Comparison of ENCODE assay signal across 11 cellular contexts in genomic region chr15:41791970-41792637, GRCh38. TPM values are rescaled to one million over a fixed set of nuclear protein-coding genes. Genes with fewer than 3 reads are reported as not detected.
DNase-seq lines count a peak whose midpoint lies in the region; ATAC-seq and TF ChIP-seq lines count a peak whose summit lies in the region.
"Had no signal": no experiment of that assay in that cellular context is flagged by ENCODE, and none has a peak within 500 bp of the region (broad histone marks: within the 10 kb centered on the region; RNA-seq: fewer than 3 reads in every experiment).

No MANE protein-coding gene starts in this region.

- TF ChIP-seq POLR2A in HCT116 (IDR thresholded peaks at IDR 0.05; ENCODE audit: borderline replicate concordance, extremely low read depth, insufficient read depth, insufficient read length), result no peak
- TF ChIP-seq POLR2A in ovary (IDR thresholded peaks at IDR 0.05), result no peak

- TF ChIP-seq CTCF in HCT116 (IDR thresholded peaks at IDR 0.05 in 2 of 3, conservative IDR thresholded peaks at IDR 0.05 in 1 of 3; ENCODE audit: borderline replicate concordance in 1 of 3, insufficient read depth in 1 of 3, low read depth in 2 of 3, low read length in 2 of 3), result no peak
- no peak for TF ChIP-seq CTCF in nephron progenitor cell (IDR thresholded peaks at IDR 0.05)
- no peak for TF ChIP-seq CTCF in ovary (IDR thresholded peaks at IDR 0.05)

- CTCF ChIA-PET in HCT116 (lab: Charles Lee), result interaction anchor here (4.1 kb wide), 1 partner anchor 18 kb away, joined by 22 read pairs; the partner anchor contains the start of gene MAPKBP1
- CTCF ChIA-PET in CD4-positive, alpha-beta memory T cell (lab: Charles Lee; ENCODE audit: partially characterized antibody), result interaction anchor here (0.5 to 2.0 kb wide), 2 partner anchors 18 to 90 kb away, joined by 4 to 7 read pairs; partner anchors contain the start of gene MAPKBP1

- H3K4me1 ChIP-seq in HCT116 (ENCODE audit: control insufficient read depth in 1 of 2, insufficient read depth in 2 of 2, low read length in 2 of 2), result peaks cover 20 to 45% of the 10 kb centered on the region in 2 experiments
- H3K4me1 ChIP-seq in ovary (ENCODE audit: insufficient read depth), result peaks cover 31% of the 10 kb centered on the region
- H3K4me1 ChIP-seq in CD4-positive, alpha-beta memory T cell (ENCODE audit: insufficient read depth, low read length), result peaks cover 19% of the 10 kb centered on the region

- no peaks in the 10 kb centered on the region for H3K36me3 ChIP-seq in HCT116 (ENCODE audit: control insufficient read depth in 1 of 2, insufficient read depth in 2 of 2, low read length in 2 of 2)
- H3K36me3 ChIP-seq in ovary, result no peaks in the 10 kb centered on the region
- H3K36me3 ChIP-seq in CD4-positive, alpha-beta memory T cell (ENCODE audit: insufficient read depth, low read length), result no peaks in the 10 kb centered on the region

- H3K27ac ChIP-seq in HCT116 (ENCODE audit: low read depth, low read length), result no peak overlapping the region
- no peak overlapping the region for H3K27ac ChIP-seq in ovary
- no peak overlapping the region for H3K27ac ChIP-seq in CD4-positive, alpha-beta memory T cell (ENCODE audit: low read depth, low read length)

- H3K79me2 ChIP-seq in HCT116 (ENCODE audit: insufficient read depth, low read length), result no peaks in the 10 kb centered on the region; the same call in 1 of the 2 replicates

- peaks cover 40% of the 10 kb centered on the region for H3K4me1 Mint-ChIP-seq in activated T-helper 17 cell treated with anti-CD3 and anti-CD28 coated beads, Interleukin-2, amount 50 U/mL, for 72 hours
- peaks cover 76% of the 10 kb centered on the region for H3K4me1 Mint-ChIP-seq in nephron progenitor cell
- peaks cover 37 to 58% (median 47%) of the 10 kb centered on the region in 4 donors for H3K4me1 Mint-ChIP-seq in CD4-positive, alpha-beta memory T cell

- no peaks in the 10 kb centered on the region for H4K20me1 ChIP-seq in HCT116 (ENCODE audit: insufficient read depth)

- intact Hi-C loops in HCT116 (cut with micrococcal nuclease), result no loop called here
- intact Hi-C loops in ovary (cut with DNase I), result no loop called here
- intact Hi-C loops in CD4-positive, alpha-beta memory T cell (cut with micrococcal nuclease), result no loop called here

- no peaks in the 10 kb centered on the region for H3K9me2 ChIP-seq in HCT116 (ENCODE audit: insufficient read depth)

- H3K9ac ChIP-seq in HCT116 (ENCODE audit: low read length), result no peak overlapping the region

- WGBS in ovary, 3 donors, result 84 to 89% (median 86%) methylated on average over 6 of the region's 6 CpGs

- no TSS peak for BruUV-seq in HCT116 (replicated peaks; lab: Mats Ljungman, UMichigan)

- peak overlapping the region; percentile 55 for H3K27ac Mint-ChIP-seq in activated T-helper 17 cell treated with anti-CD3 and anti-CD28 coated beads, Interleukin-2, amount 50 U/mL, for 72 hours
- peak overlapping the region; percentile 80 for H3K27ac Mint-ChIP-seq in nephron progenitor cell
- H3K27ac Mint-ChIP-seq in CD4-positive, alpha-beta memory T cell, result peak overlapping the region in 2 of 7 donors; percentile 30 to 77

- no peak for TF ChIP-seq EP300 in ovary (IDR thresholded peaks at IDR 0.05)

- RAD21 ChIA-PET in HCT116 (lab: Charles Lee; ENCODE audit: low non-redundant PET in 1 of 2, low total read pairs in 2 of 2, uncharacterized antibody in 2 of 2, unreplicated experiment in 2 of 2), result no interaction called here

- no peaks in the 10 kb centered on the region for H3K27me3 Mint-ChIP-seq in activated T-helper 17 cell treated with anti-CD3 and anti-CD28 coated beads, Interleukin-2, amount 50 U/mL, for 72 hours
- no peaks in the 10 kb centered on the region for H3K27me3 Mint-ChIP-seq in nephron progenitor cell (ENCODE audit: low read depth, poor library complexity)
- no peaks in the 10 kb centered on the region for H3K27me3 Mint-ChIP-seq in CD4-positive, alpha-beta memory T cell

- H3K4me3 Mint-ChIP-seq in activated T-helper 17 cell treated with anti-CD3 and anti-CD28 coated beads, Interleukin-2, amount 50 U/mL, for 72 hours, result no peak overlapping the region
- H3K4me3 Mint-ChIP-seq in nephron progenitor cell, result no peak overlapping the region
- H3K4me3 Mint-ChIP-seq in CD4-positive, alpha-beta memory T cell, result no peak overlapping the region

- H3K9me3 ChIP-seq in HCT116 (ENCODE audit: control insufficient read depth in 1 of 2, insufficient read depth in 1 of 2, low read depth in 1 of 2, low read length in 2 of 2) (no peaks in the 10 kb centered on the region), ovary (no peaks in the 10 kb centered on the region)
- no peaks in the 10 kb centered on the region for H3K9me3 ChIP-seq in CD4-positive, alpha-beta memory T cell (ENCODE audit: control insufficient read depth in 1 of 2, low read length in 2 of 2)
- H3K9me3 ChIP-seq: mucosa of descending colon had no signal

- H3K27me3 ChIP-seq in HCT116 (ENCODE audit: insufficient read depth, low read length), result no peaks in the 10 kb centered on the region
- no peaks in the 10 kb centered on the region for H3K27me3 ChIP-seq in ovary
- no peaks in the 10 kb centered on the region for H3K27me3 ChIP-seq in CD4-positive, alpha-beta memory T cell (ENCODE audit: insufficient read depth, low read length)

- TF ChIP-seq RAD21 in HCT116 (IDR thresholded peaks at IDR 0.05; ENCODE audit: low read depth), result no peak

- peak overlapping the region; percentile 75; the same call in 1 of the 2 replicates for H3K4me2 ChIP-seq in HCT116 (ENCODE audit: low read length)

- H3K4me3 ChIP-seq in HCT116 (replicated peaks in 1 of 2; ENCODE audit: low read depth in 1 of 2, low read length in 2 of 2) (no peak overlapping the region), ovary (no peak overlapping the region)
- no peak overlapping the region for H3K4me3 ChIP-seq in CD4-positive, alpha-beta memory T cell (ENCODE audit: low read length in 2 of 2)
- H3K4me3 ChIP-seq: mucosa of descending colon had no signal

- POLR2A ChIA-PET in HCT116 (lab: Charles Lee), result no interaction called here
- POLR2A ChIA-PET in CD4-positive, alpha-beta memory T cell (lab: Charles Lee; ENCODE audit: partially characterized antibody), result interaction anchor here (0.6 to 1.5 kb wide), 2 partner anchors 18 to 168 kb away, joined by 5 to 6 read pairs; partner anchors contain the start of gene MAPKBP1

- H3K9me3 Mint-ChIP-seq in activated T-helper 17 cell treated with anti-CD3 and anti-CD28 coated beads, Interleukin-2, amount 50 U/mL, for 72 hours, result no peaks in the 10 kb centered on the region
- H3K9me3 Mint-ChIP-seq in nephron progenitor cell, result no peaks in the 10 kb centered on the region
- H3K9me3 Mint-ChIP-seq in CD4-positive, alpha-beta memory T cell, result no peaks in the 10 kb centered on the region

- H2AFZ ChIP-seq in HCT116 (ENCODE audit: low read depth, low read length, poor library complexity, severe bottlenecking), result no peak overlapping the region

- ATAC-seq in HCT116, result no peak
- no peak for ATAC-seq in activated T-helper 17 cell treated with anti-CD3 and anti-CD28 coated beads, Interleukin-2, amount 50 U/mL, for 72 hours (replicated peaks)

- no peaks in the 10 kb centered on the region for H3K36me3 Mint-ChIP-seq in activated T-helper 17 cell treated with anti-CD3 and anti-CD28 coated beads, Interleukin-2, amount 50 U/mL, for 72 hours (ENCODE audit: low read depth)
- H3K36me3 Mint-ChIP-seq in nephron progenitor cell (ENCODE audit: low read depth), result no peaks in the 10 kb centered on the region
- no peaks in the 10 kb centered on the region for H3K36me3 Mint-ChIP-seq in CD4-positive, alpha-beta memory T cell

- DNase-seq in HCT116 (ENCODE audit: low read depth, low spot score) (no peak), NCI-H187 (lab: John Stamatoyannopoulos, UW) (peak; percentile 57 to 66), nephron progenitor cell (no peak), ovary (no peak), HT-29 (ENCODE audit: low spot score) (no peak)
- DNase-seq in CD4-positive, alpha-beta memory T cell, result no peak
- DNase-seq: activated CD4-positive, alpha-beta T cell treated with anti-CD3 and anti-CD28 coated beads for 1 hour; activated effector memory CD4-positive, alpha-beta T cell treated with anti-CD3 and anti-CD28 coated beads, Interleukin-2, amount 50 U/mL, for 16 hours; mucosa of descending colon; NCI-H526 had no signal

TF ChIP-seq in HCT116, 20 proteins besides CTCF, POLR2A, EP300 and RAD21 (continues in another document):
- no peak for TF ChIP-seq JUND (IDR thresholded peaks at IDR 0.05)
- TF ChIP-seq EGR1 (IDR thresholded peaks at IDR 0.05; ENCODE audit: low read depth), result no peak

RNA-seq across cellular contexts. Expression of gene MAPKBP1, which starts 17.8 kb away (rescaled TPM):
- total RNA-seq in HCT116 (2021; ENCODE audit: unreplicated experiment) (21.3 TPM), ovary (10 to 100 TPM; 18.4 to 46.9 (median 38.9) TPM)
- 9.6 and 10.7 TPM in 2 replicates for polyA plus RNA-seq in HCT116 (2012)
- total RNA-seq in activated T-helper 17 cell treated with anti-CD3 and anti-CD28 coated beads, Interleukin-2, amount 50 U/mL, for 72 hours, result 10 to 100 TPM; 33.7 to 45.5 TPM
- polyA plus RNA-seq in ovary, result 10 to 100 TPM; 10.6 to 18.7 TPM
- total RNA-seq in CD4-positive, alpha-beta memory T cell, result 10 to 100 TPM; 39.7 to 42.6 TPM
- polyA plus RNA-seq in CD4-positive, alpha-beta memory T cell, result 1 to 10 TPM in 1 of 2 donors, under 1 TPM in 1; 0.87 to 3.8 TPM
- total RNA-seq in HT-29 (2014; rRNA removed; shearing (Covaris generic)), result 13.1 and 15.4 TPM in 2 replicates

RNA-seq across cellular contexts. Expression of gene JMJD7, which starts 35.8 kb away (rescaled TPM):
- total RNA-seq in HCT116 (2021; ENCODE audit: unreplicated experiment) (13.5 TPM), ovary (10 to 100 TPM; 13.8 to 21.4 (median 15.6) TPM)
- polyA plus RNA-seq in HCT116 (2012), result 13.3 and 18.3 TPM in 2 replicates
- total RNA-seq in activated T-helper 17 cell treated with anti-CD3 and anti-CD28 coated beads, Interleukin-2, amount 50 U/mL, for 72 hours, result 10 to 100 TPM; 12.0 to 16.6 TPM
- 10 to 100 TPM in 1 of 2 donors, 1 to 10 TPM in 1; 3.0 to 11.4 TPM for polyA plus RNA-seq in ovary
- 10 to 100 TPM; 75.0 to 78.5 TPM for total RNA-seq in CD4-positive, alpha-beta memory T cell
- polyA plus RNA-seq in CD4-positive, alpha-beta memory T cell, result 10 to 100 TPM; 18.7 to 28.0 TPM
- total RNA-seq in HT-29 (2014; rRNA removed; shearing (Covaris generic)), result 14.1 and 16.2 TPM in 2 replicates

RNA-seq across cellular contexts. Expression of gene PLA2G4B, which starts 46.5 kb away (rescaled TPM):
- total RNA-seq in HCT116 (2021; ENCODE audit: unreplicated experiment) (4.7 TPM), ovary (10 to 100 TPM in 4 of 7 donors, 1 to 10 TPM in 3; 4.8 to 17.5 (median 12.8) TPM)
- polyA plus RNA-seq in HCT116 (2012), result 5.6 and 6.4 TPM in 2 replicates
- total RNA-seq in activated T-helper 17 cell treated with anti-CD3 and anti-CD28 coated beads, Interleukin-2, amount 50 U/mL, for 72 hours, result 1 to 10 TPM; 2.7 to 8.3 TPM
- 10 to 100 TPM in 1 of 2 donors, 1 to 10 TPM in 1; 8.6 to 10.6 TPM for polyA plus RNA-seq in ovary
- 10 to 100 TPM; 64.5 to 64.9 TPM for total RNA-seq in CD4-positive, alpha-beta memory T cell
- 1 to 10 TPM; 1.5 to 2.8 TPM for polyA plus RNA-seq in CD4-positive, alpha-beta memory T cell
- 3.7 and 4.6 TPM in 2 replicates for total RNA-seq in HT-29 (2014; rRNA removed; shearing (Covaris generic))

Comparison
In these comparisons a context has a peak if more than half of its experiments do, and no peak if none do; other contexts are left out.
1. DNase-seq: peak in NCI-H187 (2 of 2); none in HCT116 (single experiment), nephron progenitor cell (single experiment), ovary (0 of 5), CD4-positive, alpha-beta memory T cell (0 of 5) and HT-29 (single experiment).